In genomic region chr13:32087955-32088747, GRCh38 we compare ENCODE assay signal across 1 cellular context.
TF ChIP-seq lines count a peak whose summit lies in the region.

No MANE protein-coding gene starts in this region.

TF ChIP-seq in IMR-90, 13 proteins besides CTCF, POLR2A, EP300 and RAD21 (continued from another document):
- TF ChIP-seq ELK1 (IDR thresholded peaks at IDR 0.05; ENCODE audit: borderline replicate concordance, low read depth, low read length) (no peak), MAZ (IDR thresholded peaks at IDR 0.05; ENCODE audit: borderline replicate concordance, low read depth, low read length) (no peak), CEBPB (IDR thresholded peaks at IDR 0.05; ENCODE audit: low read depth, low read length) (no peak)
